ENCODE assay signal across 18 cellular contexts in the genomic region with DNA sequence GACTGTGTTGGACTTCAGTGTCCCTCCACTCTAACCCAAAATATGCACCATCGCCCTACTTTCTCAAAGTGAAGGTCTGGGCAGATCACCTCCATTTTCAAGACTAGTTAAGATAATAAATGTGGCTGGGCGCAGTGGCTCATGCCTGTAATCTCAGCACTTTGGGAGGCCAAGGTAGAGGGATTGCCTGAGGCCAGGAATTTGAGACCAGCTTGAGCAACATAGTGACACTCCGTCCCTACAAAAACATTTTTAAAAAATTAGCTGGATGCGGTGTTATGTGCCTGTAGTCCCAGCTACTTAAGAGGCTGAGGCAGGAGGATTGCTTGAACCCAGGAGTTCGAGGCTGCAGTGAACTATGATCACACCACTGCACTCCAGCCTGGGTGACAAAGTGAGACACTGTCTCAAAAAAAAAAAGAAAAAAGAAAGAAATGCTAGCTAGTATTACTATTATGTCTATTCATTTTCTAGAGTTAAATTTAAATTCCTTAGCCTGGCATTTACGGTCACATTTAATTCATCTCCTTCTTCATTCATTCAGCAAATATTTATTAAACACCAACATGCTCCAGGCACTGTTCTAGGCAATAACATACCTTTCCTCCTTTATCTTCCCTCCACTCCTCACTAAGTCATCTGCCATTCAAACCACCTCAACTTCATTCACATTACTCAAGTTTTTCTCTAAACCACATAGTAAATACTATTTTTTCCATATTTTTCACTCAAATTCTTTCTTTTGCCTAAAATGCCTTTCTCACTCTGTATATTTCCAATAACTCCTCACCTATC.
"Had no signal": no experiment of that assay in that cellular context is flagged by ENCODE, and none has a peak within 500 bp of the region (broad histone marks: within the 10 kb centered on the region; RNA-seq: fewer than 3 reads in every experiment).

No MANE protein-coding gene starts in this region.

- DNase-seq: KBM-7, MG63, NCI-H1092, NCI-H1105 treated with DMSO at 0.1 percent for 48 hours, NCI-H1417 treated with DMSO at 0.1 percent for 48 hours, NCI-H146, NCI-H1694 treated with DMSO at 0.1 percent for 48 hours, NCI-H1930, NCI-H2081, NCI-H2107, NCI-H2227 treated with DMSO at 0.1 percent for 48 hours, NCI-H524, NCI-H526 treated with DMSO at 0.1 percent for 48 hours, NCI-H774, RPMI8226, SHP77, SK-N-SH had no signal

- H3K27ac ChIP-seq: HL-60 had no signal

- H3K4me3 ChIP-seq: MG63 had no signal
